Comparison of ENCODE assay signal across 8 cellular contexts in the genomic region with DNA sequence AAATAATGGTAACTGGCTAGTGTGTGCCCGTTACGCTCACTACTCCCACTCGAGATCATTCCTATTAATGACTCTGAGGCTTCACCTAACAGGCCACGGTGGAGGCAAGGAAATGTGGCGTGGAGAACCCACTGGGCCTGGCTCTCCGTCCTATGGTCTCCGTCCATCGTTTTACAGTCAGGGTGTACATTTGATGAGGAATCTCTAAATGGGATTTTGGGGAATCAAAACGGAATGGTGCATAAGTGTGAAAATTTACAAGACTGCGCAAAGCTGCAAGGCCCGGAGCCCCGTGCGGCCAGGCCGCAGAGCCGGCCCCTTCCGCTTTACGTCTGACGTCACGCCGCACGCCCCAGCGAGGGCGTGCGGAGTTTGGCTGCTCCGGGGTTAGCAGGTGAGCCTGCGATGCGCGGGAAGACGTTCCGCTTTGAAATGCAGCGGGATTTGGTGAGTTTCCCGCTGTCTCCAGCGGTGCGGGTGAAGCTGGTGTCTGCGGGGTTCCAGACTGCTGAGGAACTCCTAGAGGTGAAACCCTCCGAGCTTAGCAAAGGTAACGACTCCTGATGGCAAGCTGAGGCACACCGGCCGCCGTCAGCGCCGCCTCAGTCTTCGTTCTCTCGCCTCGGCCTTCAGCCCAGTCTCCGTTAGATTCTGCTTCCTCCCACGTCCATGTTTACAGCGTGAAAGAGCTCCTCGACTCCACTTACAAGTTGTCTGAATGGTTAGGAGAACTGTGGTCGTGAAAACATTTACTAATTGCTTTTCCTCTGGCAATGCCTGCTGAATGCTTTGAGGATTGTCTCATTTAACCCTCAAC. TPM values are rescaled to one million over a fixed set of nuclear protein-coding genes. Genes with fewer than 3 reads are reported as not detected.
DNase-seq lines count a peak whose midpoint lies in the region; ATAC-seq and TF ChIP-seq lines count a peak whose summit lies in the region.

Gene RAD51C, plus strand, starts transcription at position 364 of the 817 bp plus-strand sequence. Its CDS starts 42 bp downstream, at position 406.

- H3K27me3 ChIP-seq in GM06990 (replicated peaks; ENCODE audit: control insufficient read depth, insufficient read depth, low read length) (no peaks in the 10 kb centered on the region), osteoblast (ENCODE audit: insufficient read depth, low read length) (no peaks in the 10 kb centered on the region)

- peak within 1 kb of the TSS; percentile 97 to 99 for H3K27ac Mint-ChIP-seq in activated naive CD4-positive, alpha-beta T cell treated with anti-CD3 and anti-CD28 coated beads, Interleukin-2, amount 50 U/mL, for 72 hours

- peak; percentile 95 for DNase-seq in GM06990 (ENCODE audit: extremely low read depth, insufficient read length)
- DNase-seq in HFF-Myc (ENCODE audit: extremely low read depth, low read depth) = peak; percentile 45
- peak; percentile 94 for DNase-seq in NB4 (ENCODE audit: low read depth)
- peak; percentile 93 for DNase-seq in SKM-1 treated with dmso at 0.1 percent for 144 hours (lab: John Stamatoyannopoulos, UW; ENCODE audit: unreplicated experiment)
- DNase-seq in activated naive CD4-positive, alpha-beta T cell treated with anti-CD3 and anti-CD28 coated beads, Interleukin-2, amount 50 U/mL, for 72 hours (ENCODE audit: low spot score in 2 of 2) = peak; percentile 85 to 90
- peak; percentile 83 for DNase-seq in glomerular visceral epithelial cell (ENCODE audit: extremely low spot score)
- peak; percentile 95 for DNase-seq in osteoblast (ENCODE audit: insufficient read length, low spot score, missing footprints)

- H3K36me3 ChIP-seq in GM06990 (ENCODE audit: control insufficient read depth, insufficient read depth, low read length) (no peaks in the 10 kb centered on the region; the same call in 1 of the 2 replicates), osteoblast (ENCODE audit: insufficient read depth, low read length) (no peaks in the 10 kb centered on the region)

- TF ChIP-seq POLR2A in NB4 (IDR thresholded peaks at IDR 0.05; ENCODE audit: extremely low read depth, insufficient read length) = peak; percentile 91

- ATAC-seq in activated naive CD4-positive, alpha-beta T cell treated with anti-CD3 and anti-CD28 coated beads, Interleukin-2, amount 50 U/mL, for 72 hours = peak; percentile 99 to 100

- no peaks in the 10 kb centered on the region for H4K20me1 ChIP-seq in osteoblast (ENCODE audit: insufficient read depth, low read length)

- H3K9me3 Mint-ChIP-seq in activated naive CD4-positive, alpha-beta T cell treated with anti-CD3 and anti-CD28 coated beads, Interleukin-2, amount 50 U/mL, for 72 hours = no peaks in the 10 kb centered on the region

- peaks cover 12% of the 10 kb centered on the region for H3K79me2 ChIP-seq in osteoblast (ENCODE audit: insufficient read depth, low read length)

- H3K4me1 ChIP-seq in osteoblast (ENCODE audit: insufficient read depth, low read length) = peaks cover 11% of the 10 kb centered on the region

- H3K4me3 ChIP-seq in GM06990 (replicated peaks; ENCODE audit: low read depth, low read length) = peak within 1 kb of the TSS; percentile 78
- peak within 1 kb of the TSS; percentile 79 for H3K4me3 ChIP-seq in HFF-Myc (replicated peaks; ENCODE audit: low read depth, low read length)
- H3K4me3 ChIP-seq in NB4 (ENCODE audit: low read depth, low read length) = peak within 1 kb of the TSS; percentile 88
- H3K4me3 ChIP-seq in osteoblast (ENCODE audit: insufficient read depth, low read length) = peak within 1 kb of the TSS; percentile 82

- peak within 1 kb of the TSS; percentile 87 for H3K4me2 ChIP-seq in osteoblast (ENCODE audit: insufficient read depth, low read length)

- no peaks in the 10 kb centered on the region for H3K9me3 ChIP-seq in osteoblast (ENCODE audit: low read depth, low read length)

- peaks cover 18 to 27% of the 10 kb centered on the region in 2 donors for H3K36me3 Mint-ChIP-seq in activated naive CD4-positive, alpha-beta T cell treated with anti-CD3 and anti-CD28 coated beads, Interleukin-2, amount 50 U/mL, for 72 hours

- H3K27ac ChIP-seq in osteoblast (ENCODE audit: low read depth, low read length) (peak within 1 kb of the TSS; percentile 81), temporal lobe (ENCODE audit: low read depth, low read length) (peak within 1 kb of the TSS; percentile 75)

- H2AFZ ChIP-seq in osteoblast (ENCODE audit: low read length) = peak within 1 kb of the TSS; percentile 99

- TF ChIP-seq CTCF in GM06990 (IDR thresholded peaks at IDR 0.05; ENCODE audit: insufficient read depth, low read length, poor library complexity, severe bottlenecking) (no peak), HFF-Myc (IDR thresholded peaks at IDR 0.05; ENCODE audit: low read depth, low read length, missing control alignments) (no peak), NB4 (IDR thresholded peaks at IDR 0.05; ENCODE audit: low read depth, low read length) (no peak), osteoblast (IDR thresholded peaks at IDR 0.05; ENCODE audit: extremely low read depth, low read depth, low read length) (no peak)

RNA-seq across cellular contexts. Expression of gene RAD51C, which starts in this region (rescaled TPM):
- total RNA-seq in activated naive CD4-positive, alpha-beta T cell treated with anti-CD3 and anti-CD28 coated beads, Interleukin-2, amount 50 U/mL, for 72 hours = 10 to 100 TPM; 73.7 to 85.5 TPM
- total RNA-seq in osteoblast = 17.4 and 17.7 TPM in 2 replicates
- 31.7 TPM for total RNA-seq in temporal lobe

Comparison
In these comparisons a context has a peak if more than half of its experiments do, and no peak if none do; other contexts are left out.
1. Peak in every context shown above with its lines: DNase-seq, ATAC-seq, H3K4me3 ChIP-seq and H3K27ac ChIP-seq.
2. DNase-seq: peak in every context shown above with its lines; median percentile 95 in GM06990; 95 in osteoblast; 94 in NB4; 93 in SKM-1 treated with dmso at 0.1 percent for 144 hours; 88 in activated naive CD4-positive, alpha-beta T cell treated with anti-CD3 and anti-CD28 coated beads, Interleukin-2, amount 50 U/mL, for 72 hours; 83 in glomerular visceral epithelial cell; 45 in HFF-Myc.